ENCODE assay signal across 32 cellular contexts in the genomic region with DNA sequence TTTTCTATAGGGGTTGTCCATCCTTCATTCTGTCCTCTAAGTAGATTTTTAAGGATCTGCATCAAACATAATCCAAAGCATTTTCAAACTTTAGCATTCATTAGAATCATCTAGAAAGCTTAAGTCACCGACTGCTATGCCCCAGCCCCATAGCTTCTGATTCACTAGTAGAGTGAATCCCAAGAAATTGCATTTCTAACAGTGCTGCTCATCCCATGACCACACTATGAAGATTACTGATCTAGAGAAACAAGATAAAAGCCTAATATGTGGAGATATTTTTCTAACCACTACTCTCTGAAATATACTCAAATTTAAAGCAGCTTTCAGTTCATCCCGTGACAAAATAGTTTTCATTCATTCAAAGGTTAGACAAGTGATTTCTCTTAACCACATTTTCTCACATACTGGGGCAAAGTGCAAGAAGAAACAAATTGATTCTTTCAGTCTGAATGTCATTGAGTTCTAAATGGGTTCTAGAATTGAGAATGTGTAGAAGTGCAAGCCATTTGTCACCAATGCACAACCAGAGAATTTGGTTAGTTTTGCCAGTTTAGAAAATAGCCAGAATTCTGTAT.
"Had no signal": no experiment of that assay in that cellular context is flagged by ENCODE, and none has a peak within 500 bp of the region (broad histone marks: within the 10 kb centered on the region; RNA-seq: fewer than 3 reads in every experiment).

No MANE protein-coding gene starts in this region.

- H3K36me3 ChIP-seq: cardiac muscle cell, pancreas, prostate gland, suprapubic skin, tibial nerve had no signal

- H3K9me3 Mint-ChIP-seq: activated naive CD4-positive, alpha-beta T cell treated with anti-CD3 and anti-CD28 coated beads, Interleukin-2, amount 50 U/mL, for 24 hours had no signal

- H3K27ac Mint-ChIP-seq: activated CD8-positive, alpha-beta memory T cell treated with anti-CD3 and anti-CD28 coated beads, Interleukin-2, amount 10 ng/mL, durations not matched to agents 7 days and 5 days; activated CD8-positive, alpha-beta T cell treated with anti-CD3 and anti-CD28 coated beads for 36 hours; activated naive CD4-positive, alpha-beta T cell treated with anti-CD3 and anti-CD28 coated beads, Interleukin-2, amount 50 U/mL, for 24 hours; immature natural killer cell; naive thymus-derived CD4-positive, alpha-beta T cell; stimulated activated memory B cell treated with anti-CD40 and anti-IgM and Interleukin-4, amounts not matched to agents 10 μg/mL and 1 μg/mL and 100 μg/mL, for 72 hours; T-helper 17 cell had no signal

- H3K4me3 Mint-ChIP-seq: activated CD8-positive, alpha-beta memory T cell treated with anti-CD3 and anti-CD28 coated beads, Interleukin-2, amount 10 ng/mL, durations not matched to agents 7 days and 5 days; activated CD8-positive, alpha-beta T cell treated with anti-CD3 and anti-CD28 coated beads for 36 hours; activated naive CD4-positive, alpha-beta T cell treated with anti-CD3 and anti-CD28 coated beads, Interleukin-2, amount 50 U/mL, for 24 hours; immature natural killer cell; naive thymus-derived CD4-positive, alpha-beta T cell; neural crest cell; stimulated activated memory B cell treated with anti-CD40 and anti-IgM and Interleukin-4, amounts not matched to agents 10 μg/mL and 1 μg/mL and 100 μg/mL, for 72 hours; T-helper 17 cell had no signal

- H3K36me3 Mint-ChIP-seq: activated CD8-positive, alpha-beta memory T cell treated with anti-CD3 and anti-CD28 coated beads, Interleukin-2, amount 10 ng/mL, durations not matched to agents 7 days and 5 days; stimulated activated memory B cell treated with anti-CD40 and anti-IgM and Interleukin-4, amounts not matched to agents 10 μg/mL and 1 μg/mL and 100 μg/mL, for 72 hours had no signal

- ATAC-seq: activated CD8-positive, alpha-beta memory T cell treated with anti-CD3 and anti-CD28 coated beads, Interleukin-2, amount 10 ng/mL, durations not matched to agents 7 days and 5 days; activated CD8-positive, alpha-beta T cell treated with anti-CD3 and anti-CD28 coated beads for 36 hours; naive thymus-derived CD4-positive, alpha-beta T cell; pancreas; sciatic nerve; stimulated activated memory B cell treated with anti-CD40 and anti-IgM and Interleukin-4, amounts not matched to agents 10 μg/mL and 1 μg/mL and 100 μg/mL, for 72 hours; T-helper 17 cell had no signal

- DNase-seq: activated CD4-positive, alpha-beta T cell treated with anti-CD3 and anti-CD28 coated beads, Interleukin-2, amount 50 U/mL, for 1 hour; activated CD4-positive, CD25-positive, alpha-beta regulatory T cell treated with anti-CD3 and anti-CD28 coated beads, Interleukin-2, amount 50 U/mL, for 72 hours; activated CD8-positive, alpha-beta memory T cell treated with anti-CD3 and anti-CD28 coated beads, Interleukin-2, amount 10 ng/mL, durations not matched to agents 7 days and 5 days; activated CD8-positive, alpha-beta T cell treated with anti-CD3 and anti-CD28 coated beads for 36 hours; activated gamma-delta T cell treated with Interleukin-2 at 50 U/mL for 16 hours; cerebellar nuclear complex; dorsolateral prefrontal cortex; effector memory CD4-positive, alpha-beta T cell; erythroblast; head of caudate nucleus; hypothalamus; immature natural killer cell; kidney; midbrain; naive thymus-derived CD4-positive, alpha-beta T cell; nucleus accumbens; pancreas; retina; stimulated activated CD4-positive, alpha-beta T cell treated with anti-CD3 and anti-CD28 coated beads, Interleukin-12 subunit alpha, Interleukin-12 subunit beta, amount 100 ng/mL, for 4 hours; stimulated activated CD4-positive, alpha-beta T cell treated with anti-CD3 and anti-CD28 coated beads, Interleukin-4, amount 100 ng/mL, for 1 hour; T-helper 17 cell; T1000 had no signal

- H3K4me3 ChIP-seq: cardiac muscle cell, coronary artery, dorsolateral prefrontal cortex, pancreas, prostate gland, skin epidermis, suprapubic skin, tibial nerve had no signal

- H3K4me1 Mint-ChIP-seq: activated naive CD4-positive, alpha-beta T cell treated with anti-CD3 and anti-CD28 coated beads, Interleukin-2, amount 50 U/mL, for 24 hours; neural crest cell; stimulated activated memory B cell treated with anti-CD40 and anti-IgM and Interleukin-4, amounts not matched to agents 10 μg/mL and 1 μg/mL and 100 μg/mL, for 72 hours had no signal

- H3K27me3 ChIP-seq: cardiac muscle cell, dorsolateral prefrontal cortex, pancreas, suprapubic skin, tibial nerve had no signal

- H3K4me1 ChIP-seq: pancreas, prostate gland, suprapubic skin, tibial nerve had no signal

- H3K27me3 Mint-ChIP-seq: activated CD8-positive, alpha-beta T cell treated with anti-CD3 and anti-CD28 coated beads for 36 hours; activated naive CD4-positive, alpha-beta T cell treated with anti-CD3 and anti-CD28 coated beads, Interleukin-2, amount 50 U/mL, for 24 hours had no signal

- H3K27ac ChIP-seq: cardiac muscle cell, coronary artery, dorsolateral prefrontal cortex, pancreas, prostate gland, skin epidermis, suprapubic skin, tibial nerve had no signal

- H3K9me3 ChIP-seq: pancreas, prostate gland, suprapubic skin, tibial nerve had no signal
